19 cellular contexts compared by ENCODE assay signal in genomic region chr6:90497411-90497810, GRCh38.
DNase-seq lines count a peak whose midpoint lies in the region; TF ChIP-seq lines count a peak whose summit lies in the region.
"Had no signal": no experiment of that assay in that cellular context is flagged by ENCODE, and none has a peak within 500 bp of the region (broad histone marks: within the 10 kb centered on the region; RNA-seq: fewer than 3 reads in every experiment).

No MANE protein-coding gene starts in this region.

- no peak overlapping the region for H3K4me2 ChIP-seq in OCI-LY7 (ENCODE audit: low read length)
- no peak overlapping the region for H3K4me2 ChIP-seq in osteoblast (ENCODE audit: insufficient read depth, low read length)
- H3K4me2 ChIP-seq: BLaER1 treated with 17β-estradiol and CSF1 and Interleukin-3, amounts not matched to agents 10 nM and 100 nM had no signal

- H3K27ac ChIP-seq in OCI-LY7 (ENCODE audit: low read depth, low read length, poor library complexity, severe bottlenecking) = no peak overlapping the region
- no peak overlapping the region for H3K27ac ChIP-seq in osteoblast (ENCODE audit: low read depth, low read length)
- H3K27ac ChIP-seq: BLaER1 treated with 17β-estradiol and CSF1 and Interleukin-3, amounts not matched to agents 10 nM and 100 nM; SJCRH30; skin epidermis had no signal

- no TSS peak for BruUV-seq in OCI-LY7 (replicated peaks; lab: Mats Ljungman, UMichigan)

- H3K27me3 ChIP-seq in osteoblast (ENCODE audit: insufficient read depth, low read length) = no peaks in the 10 kb centered on the region
- H3K27me3 ChIP-seq: BLaER1 treated with 17β-estradiol and CSF1 and Interleukin-3, amounts not matched to agents 10 nM and 100 nM; SJCRH30 had no signal

- no peaks in the 10 kb centered on the region for H3K9me2 ChIP-seq in OCI-LY7 (ENCODE audit: insufficient read depth, low read length)

- no peaks in the 10 kb centered on the region for H3K9me3 ChIP-seq in OCI-LY7 (ENCODE audit: low read length)
- no peaks in the 10 kb centered on the region for H3K9me3 ChIP-seq in osteoblast (ENCODE audit: low read depth, low read length)
- H3K9me3 ChIP-seq: BLaER1 treated with 17β-estradiol and CSF1 and Interleukin-3, amounts not matched to agents 10 nM and 100 nM; SJCRH30 had no signal

- H3K9me3 Mint-ChIP-seq in endothelial cell (ENCODE audit: unreplicated experiment) = no peaks in the 10 kb centered on the region

- H3K4me3 ChIP-seq in OCI-LY7 (ENCODE audit: low read depth, low read length, poor library complexity, severe bottlenecking) (no peak overlapping the region), osteoblast (ENCODE audit: insufficient read depth, low read length) (no peak overlapping the region)
- H3K4me3 ChIP-seq: BLaER1 treated with 17β-estradiol and CSF1 and Interleukin-3, amounts not matched to agents 10 nM and 100 nM; SJCRH30; skin epidermis had no signal

- H3K27me3 Mint-ChIP-seq in endothelial cell (ENCODE audit: unreplicated experiment) = peaks cover 2% of the 10 kb centered on the region

- H3K36me3 Mint-ChIP-seq in endothelial cell (ENCODE audit: low read depth, unreplicated experiment) = peaks cover 5% of the 10 kb centered on the region

- H2AFZ ChIP-seq in OCI-LY7 (ENCODE audit: low read length) = no peak overlapping the region
- no peak overlapping the region for H2AFZ ChIP-seq in osteoblast (ENCODE audit: low read length)

- H3K4me1 Mint-ChIP-seq in endothelial cell (ENCODE audit: unreplicated experiment) = peaks cover 48% of the 10 kb centered on the region

- intact Hi-C loops in OCI-LY7 (cut with micrococcal nuclease; ENCODE audit: unreplicated experiment) = no loop called here

- TF ChIP-seq CTCF in GM12872 (IDR thresholded peaks at IDR 0.05; ENCODE audit: insufficient read depth, low read depth, low read length) (0 out of 3 replicates have a peak, but pooled peaks have one; percentile 13), OCI-LY7 (conservative IDR thresholded peaks at IDR 0.05; ENCODE audit: low read length) (peak; percentile 24; the same call in 1 of the 2 replicates), endothelial cell (IDR thresholded peaks at IDR 0.05; ENCODE audit: unreplicated experiment) (no peak), osteoblast (IDR thresholded peaks at IDR 0.05; ENCODE audit: extremely low read depth, low read depth, low read length) (peak; percentile 13)

- H3K36me3 ChIP-seq in OCI-LY7 (ENCODE audit: insufficient read depth, low read length) = no peaks in the 10 kb centered on the region
- H3K36me3 ChIP-seq in osteoblast (ENCODE audit: insufficient read depth, low read length) = no peaks in the 10 kb centered on the region
- H3K36me3 ChIP-seq: BLaER1 treated with 17β-estradiol and CSF1 and Interleukin-3, amounts not matched to agents 10 nM and 100 nM; SJCRH30 had no signal

- CTCF ChIA-PET in OCI-LY7 (lab: Charles Lee; ENCODE audit: unreplicated experiment) = no interaction called here

- H3K4me1 ChIP-seq in OCI-LY7 (ENCODE audit: insufficient read depth, low read length, poor library complexity, severe bottlenecking) (no peaks in the 10 kb centered on the region), osteoblast (ENCODE audit: insufficient read depth, low read length) (no peaks in the 10 kb centered on the region)

- DNase-seq in OCI-LY7 (ENCODE audit: low spot score) (no peak), endothelial cell (ENCODE audit: low spot score) (no peak), osteoblast (ENCODE audit: insufficient read length, low spot score, missing footprints) (peak; percentile 6), SHP77 (lab: John Stamatoyannopoulos, UW) (no peak), DMS153 treated with DMSO at 0.1 percent for 48 hours (lab: John Stamatoyannopoulos, UW; ENCODE audit: unreplicated experiment) (no peak), Ammon's horn (ENCODE audit: low spot score) (no peak)
- DNase-seq: activated CD4-positive, alpha-beta T cell treated with anti-CD3 and anti-CD28 coated beads for 4 hours; activated naive CD4-positive, alpha-beta T cell treated with Interleukin-2 at 50 U/mL for 16 hours; anterior cingulate cortex; DMS 273 treated with DMSO at 0.1 percent for 48 hours; foreskin melanocyte; HCEC 1CT; left ventricle myocardium superior; NCI-H146; T1000 had no signal

- no peak overlapping the region for H3K27ac Mint-ChIP-seq in endothelial cell (ENCODE audit: unreplicated experiment)

- H4K20me1 ChIP-seq in OCI-LY7 (ENCODE audit: insufficient read depth, low read length) (no peaks in the 10 kb centered on the region), osteoblast (ENCODE audit: insufficient read depth, low read length) (no peaks in the 10 kb centered on the region)
- H4K20me1 ChIP-seq: BLaER1 treated with 17β-estradiol and CSF1 and Interleukin-3, amounts not matched to agents 10 nM and 100 nM had no signal

- POLR2A ChIA-PET in OCI-LY7 (lab: Charles Lee) = no interaction called here

- H3K79me2 ChIP-seq in OCI-LY7 (ENCODE audit: insufficient read depth, low read depth, low read length) (no peaks in the 10 kb centered on the region), osteoblast (ENCODE audit: insufficient read depth, low read length) (no peaks in the 10 kb centered on the region)

- peak overlapping the region; percentile 32 for H3K4me3 Mint-ChIP-seq in endothelial cell (ENCODE audit: unreplicated experiment)
